In genomic region chr3:185424435-185424834, GRCh38 we compare ENCODE assay signal across 27 cellular contexts.
"Had no signal": no experiment of that assay in that cellular context is flagged by ENCODE, and none has a peak within 500 bp of the region (broad histone marks: within the 10 kb centered on the region; RNA-seq: fewer than 3 reads in every experiment).

No MANE protein-coding gene starts in this region.

- H3K4me3 Mint-ChIP-seq: naive thymus-derived CD8-positive, alpha-beta T cell; nephron; neural crest cell; stimulated activated effector memory CD8-positive, alpha-beta T cell treated with anti-CD3 and anti-CD28 coated beads, Interleukin-12 subunit alpha, Interleukin-12 subunit beta, amount 100 ng/mL, for 72 hours; stimulated activated naive CD8-positive, alpha-beta T cell treated with anti-CD3 and anti-CD28 coated beads, Interleukin-15, Interleukin-2, amounts not matched to agents 100 ng/mL and 50 ng/mL, for 24 hours; type B pancreatic cell had no signal

- DNase-seq: hippocampal formation; kidney; left colon; left lung; lower lobe of right lung; mammary epithelial cell; mesenchymal stem cell; naive thymus-derived CD8-positive, alpha-beta T cell; nucleus accumbens; pancreas; posterior cingulate gyrus; retina; right cardiac atrium; small intestine; spleen; stimulated activated CD4-positive, alpha-beta T cell treated with anti-CD3 and anti-CD28 coated beads, Interleukin-4, amount 100 ng/mL, for 24 hours; stimulated activated naive CD4-positive, alpha-beta T cell; substantia nigra; uterus had no signal

- H3K9me3 Mint-ChIP-seq: naive thymus-derived CD8-positive, alpha-beta T cell; neural crest cell; stimulated activated effector memory CD8-positive, alpha-beta T cell treated with anti-CD3 and anti-CD28 coated beads, Interleukin-12 subunit alpha, Interleukin-12 subunit beta, amount 100 ng/mL, for 72 hours; stimulated activated naive CD8-positive, alpha-beta T cell treated with anti-CD3 and anti-CD28 coated beads, Interleukin-15, Interleukin-2, amounts not matched to agents 100 ng/mL and 50 ng/mL, for 24 hours; type B pancreatic cell had no signal

- H3K4me3 ChIP-seq: left lung, lower lobe of right lung, pancreas, prostate gland, spleen, tibial nerve, uterus had no signal

- H3K36me3 Mint-ChIP-seq: naive thymus-derived CD8-positive, alpha-beta T cell; stimulated activated effector memory CD8-positive, alpha-beta T cell treated with anti-CD3 and anti-CD28 coated beads, Interleukin-12 subunit alpha, Interleukin-12 subunit beta, amount 100 ng/mL, for 72 hours; type B pancreatic cell had no signal

- ATAC-seq: left colon; left lung; lower lobe of right lung; naive thymus-derived CD8-positive, alpha-beta T cell; pancreas; right cardiac atrium; sciatic nerve; stimulated activated effector memory CD8-positive, alpha-beta T cell treated with anti-CD3 and anti-CD28 coated beads, Interleukin-12 subunit alpha, Interleukin-12 subunit beta, amount 100 ng/mL, for 72 hours had no signal

- H3K27ac Mint-ChIP-seq: naive thymus-derived CD8-positive, alpha-beta T cell; nephron; stimulated activated effector memory CD8-positive, alpha-beta T cell treated with anti-CD3 and anti-CD28 coated beads, Interleukin-12 subunit alpha, Interleukin-12 subunit beta, amount 100 ng/mL, for 72 hours; stimulated activated naive CD8-positive, alpha-beta T cell treated with anti-CD3 and anti-CD28 coated beads, Interleukin-15, Interleukin-2, amounts not matched to agents 100 ng/mL and 50 ng/mL, for 24 hours; type B pancreatic cell had no signal

- H3K4me1 Mint-ChIP-seq: naive thymus-derived CD8-positive, alpha-beta T cell; nephron; neural crest cell; stimulated activated effector memory CD8-positive, alpha-beta T cell treated with anti-CD3 and anti-CD28 coated beads, Interleukin-12 subunit alpha, Interleukin-12 subunit beta, amount 100 ng/mL, for 72 hours had no signal

- H3K27me3 Mint-ChIP-seq: type B pancreatic cell had no signal

- H3K27ac ChIP-seq: left lung, lower lobe of right lung, pancreas, prostate gland, spleen, tibial nerve, uterus had no signal
